ENCODE assay signal across 8 cellular contexts in genomic region chr17:27333410-27333980, GRCh38. TPM values are rescaled to one million over a fixed set of nuclear protein-coding genes. Genes with fewer than 3 reads are reported as not detected.
DNase-seq lines count a peak whose midpoint lies in the region; ATAC-seq and TF ChIP-seq lines count a peak whose summit lies in the region.

No MANE protein-coding gene starts in this region.

- H3K4me1 ChIP-seq in spleen: peaks cover 5 to 41% (median 22%) of the 10 kb centered on the region in 6 donors

- H3K27me3 ChIP-seq in spleen (replicated peaks in 1 of 7): no peaks in the 10 kb centered on the region

- H3K4me1 Mint-ChIP-seq in HFFc6 (ENCODE audit: low read depth): peaks cover 26% of the 10 kb centered on the region
- H3K4me1 Mint-ChIP-seq in glutamatergic neuron (ENCODE audit: low read depth, unreplicated experiment): peaks cover 11% of the 10 kb centered on the region

- no peak for ATAC-seq in HG03045 (IDR thresholded peaks at IDR 0.05; ENCODE audit: unreplicated experiment)

- peak overlapping the region; percentile 24 to 70 (median 40) for H3K4me3 ChIP-seq in spleen

- DNase-seq in HFFc6 (no peak), glutamatergic neuron (no peak), spleen (no peak), OCI-M2 (lab: John Stamatoyannopoulos, UW; ENCODE audit: unreplicated experiment) (no peak), dedifferentiated amniotic fluid mesenchymal stem cell (ENCODE audit: extremely low spot score) (no peak)
- peak; percentile 46 for DNase-seq in activated CD8-positive, alpha-beta memory T cell treated with anti-CD3 and anti-CD28 coated beads, Interleukin-2, amount 50 U/mL, for 4 hours
- DNase-seq in stimulated activated naive CD4-positive, alpha-beta T cell (lab: John Stamatoyannopoulos, UW): no peak

- 48 to 56% (median 50%) methylated on average over 11 of the region's 11 CpGs for WGBS in spleen, 5 donors

- intact Hi-C loops in spleen (cut with DNase I; ENCODE audit: low total_unique reads): loop anchor here (5.0 kb wide), 1 partner anchor 96 kb away; no protein-coding TSS in a partner anchor

- peak overlapping the region; percentile 77 to 93 (median 87) for H3K27ac ChIP-seq in spleen

- TF ChIP-seq CTCF in HFFc6 (IDR thresholded peaks at IDR 0.05) (no peak), glutamatergic neuron (IDR thresholded peaks at IDR 0.05; ENCODE audit: partially characterized antibody, unreplicated experiment) (no peak), spleen (IDR thresholded peaks at IDR 0.05 in 8 of 11, conservative IDR thresholded peaks at IDR 0.05 in 3 of 11) (no peak)

- H3K36me3 Mint-ChIP-seq in HFFc6 (ENCODE audit: low read depth) (no peaks in the 10 kb centered on the region), glutamatergic neuron (ENCODE audit: unreplicated experiment) (no peaks in the 10 kb centered on the region)

- H3K36me3 ChIP-seq in spleen: no peaks in the 10 kb centered on the region

- peaks cover 5% of the 10 kb centered on the region; the same call in 1 of the 2 replicates for H3K27me3 Mint-ChIP-seq in HFFc6 (ENCODE audit: insufficient read depth)
- peaks cover 10% of the 10 kb centered on the region for H3K27me3 Mint-ChIP-seq in glutamatergic neuron (ENCODE audit: unreplicated experiment)

- H3K27ac Mint-ChIP-seq in HFFc6 (peak overlapping the region; percentile 85), glutamatergic neuron (ENCODE audit: unreplicated experiment) (peak overlapping the region; percentile 83)

- no peaks in the 10 kb centered on the region for H3K9me3 ChIP-seq in spleen

- H3K9me3 Mint-ChIP-seq in HFFc6 (no peaks in the 10 kb centered on the region), glutamatergic neuron (ENCODE audit: unreplicated experiment) (peaks cover 3% of the 10 kb centered on the region)

- TF ChIP-seq POLR2A in spleen (IDR thresholded peaks at IDR 0.05): no peak

- H3K4me3 Mint-ChIP-seq in HFFc6: peak overlapping the region; percentile 90
- H3K4me3 Mint-ChIP-seq in glutamatergic neuron (ENCODE audit: unreplicated experiment): peak overlapping the region; percentile 83

RNA-seq across cellular contexts. Expression of gene WSB1, which starts 39.6 kb away (rescaled TPM):
- 10 to 100 TPM; 60.5 to 74.4 (median 66.5) TPM for total RNA-seq in HFFc6 (2021; fragmentation: NEBNext Ultra II Directional; extraction: Animal tissue kit (Norgen Biotek cat#: 25700))
- total RNA-seq in glutamatergic neuron (ENCODE audit: unreplicated experiment): 633 TPM
- 100 to 1,000 TPM; 356 to 641 (median 467) TPM for total RNA-seq in spleen
- polyA plus RNA-seq in spleen: 10 to 100 TPM; 54.7 to 92.3 (median 86.3) TPM
